29 cellular contexts compared by ENCODE assay signal in the genomic region with DNA sequence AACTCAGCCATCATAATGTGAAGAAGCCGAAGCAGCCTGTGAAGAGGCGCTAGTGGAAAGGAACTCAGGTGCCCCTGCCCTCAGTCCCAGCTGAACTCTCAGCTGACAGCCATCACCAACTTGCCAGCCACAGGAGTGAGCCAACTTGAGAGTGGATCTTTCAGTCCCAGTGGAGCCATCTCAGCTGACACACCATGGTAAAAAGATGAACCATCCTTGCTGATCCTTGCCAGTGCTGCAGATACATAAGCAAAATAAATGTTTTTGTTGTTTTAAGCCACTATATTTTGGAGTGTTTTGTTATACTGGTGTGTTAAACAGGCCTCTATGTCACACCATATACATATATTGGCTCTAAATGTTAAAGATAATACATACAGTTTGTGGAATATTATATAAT.
"Had no signal": no experiment of that assay in that cellular context is flagged by ENCODE, and none has a peak within 500 bp of the region (broad histone marks: within the 10 kb centered on the region; RNA-seq: fewer than 3 reads in every experiment).

No MANE protein-coding gene starts in this region.

- H3K4me3 Mint-ChIP-seq: stimulated activated effector memory CD8-positive, alpha-beta T cell treated with anti-CD3 and anti-CD28 coated beads, Interleukin-12 subunit alpha, Interleukin-12 subunit beta, amount 100 ng/mL, for 72 hours; stimulated activated memory B cell treated with anti-CD40 and anti-IgM and Interleukin-4, amounts not matched to agents 10 μg/mL and 1 μg/mL and 100 μg/mL, for 72 hours; stimulated activated naive B cell treated with anti-CD40 and anti-IgM and Interleukin-4, amounts not matched to agents 10 μg/mL and 1 μg/mL and 100 μg/mL, for 72 hours; stimulated activated naive CD8-positive, alpha-beta T cell treated with anti-CD3 and anti-CD28 coated beads, Interleukin-15, amount 100 ng/mL, for 72 hours; stimulated activated naive CD8-positive, alpha-beta T cell treated with anti-CD3 and anti-CD28 coated beads, Interleukin-15, Interleukin-2, amounts not matched to agents 100 ng/mL and 50 ng/mL, for 24 hours; type B pancreatic cell had no signal

- FAIRE-seq: urothelium cell line had no signal

- H3K4me3 ChIP-seq: stomach, suprapubic skin, testis, thoracic aorta, thyroid gland, tibial artery, tibial nerve, transverse colon, upper lobe of left lung, upper lobe of right lung, uterus, vagina had no signal

- DNase-seq: stimulated activated CD4-positive, alpha-beta T cell treated with anti-CD3 and anti-CD28 coated beads, Interleukin-2, amount 100 ng/mL, for 48 hours; stimulated activated CD4-positive, alpha-beta T cell treated with anti-CD3 and anti-CD28 coated beads, Interleukin-4, amount 100 ng/mL, for 1 hour; stimulated activated CD4-positive, alpha-beta T cell treated with anti-CD3 and anti-CD28 coated beads, Interleukin-4, amount 100 ng/mL, for 24 hours; stimulated activated CD4-positive, alpha-beta T cell treated with anti-CD3 and anti-CD28 coated beads, Interleukin-4, amount 100 ng/mL, for 4 hours; stimulated activated CD8-positive, alpha-beta memory T cell treated with anti-CD3 and anti-CD28 coated beads, Interleukin-4, amount 100 ng/mL, for 48 hours; stimulated activated naive B cell treated with anti-CD40 and anti-IgM and Interleukin-4, amounts not matched to agents 10 μg/mL and 1 μg/mL and 100 μg/mL, for 72 hours; stimulated activated naive CD4-positive, alpha-beta T cell; stimulated activated naive CD4-positive, alpha-beta T cell treated with Interleukin-2 at 50 U/mL for 16 hours; stimulated activated naive CD8-positive, alpha-beta T cell treated with anti-CD3 and anti-CD28 coated beads, Interleukin-15, amount 100 ng/mL, for 72 hours; stimulated activated naive CD8-positive, alpha-beta T cell treated with anti-CD3 and anti-CD28 coated beads, Interleukin-15, Interleukin-2, amounts not matched to agents 100 U/mL and 50 U/mL, for 24 hours; stomach; substantia nigra; testis; thyroid gland; tibial artery; transverse colon; trophoblast cell; upper lobe of left lung; upper lobe of right lung; uterus had no signal

- H3K36me3 ChIP-seq: stomach, suprapubic skin, thoracic aorta, thyroid gland, transverse colon, upper lobe of left lung, upper lobe of right lung, uterus, vagina had no signal

- H3K4me1 ChIP-seq: stomach, suprapubic skin, testis, thyroid gland, tibial artery, tibial nerve, transverse colon, upper lobe of left lung, upper lobe of right lung, vagina had no signal

- H3K27me3 ChIP-seq: stomach, testis, thyroid gland, tibial artery, tibial nerve, transverse colon, upper lobe of left lung, upper lobe of right lung, uterus, vagina had no signal

- H3K36me3 Mint-ChIP-seq: stimulated activated effector memory CD8-positive, alpha-beta T cell treated with anti-CD3 and anti-CD28 coated beads, Interleukin-12 subunit alpha, Interleukin-12 subunit beta, amount 100 ng/mL, for 72 hours; stimulated activated memory B cell treated with anti-CD40 and anti-IgM and Interleukin-4, amounts not matched to agents 10 μg/mL and 1 μg/mL and 100 μg/mL, for 72 hours; stimulated activated naive B cell treated with anti-CD40 and anti-IgM and Interleukin-4, amounts not matched to agents 10 μg/mL and 1 μg/mL and 100 μg/mL, for 72 hours; type B pancreatic cell had no signal

- ATAC-seq: stimulated activated effector memory CD8-positive, alpha-beta T cell treated with anti-CD3 and anti-CD28 coated beads, Interleukin-12 subunit alpha, Interleukin-12 subunit beta, amount 100 ng/mL, for 72 hours; stimulated activated memory B cell treated with anti-CD40 and anti-IgM and Interleukin-4, amounts not matched to agents 10 μg/mL and 1 μg/mL and 100 μg/mL, for 72 hours; stimulated activated naive B cell treated with anti-CD40 and anti-IgM and Interleukin-4, amounts not matched to agents 10 μg/mL and 1 μg/mL and 100 μg/mL, for 72 hours; stimulated activated naive CD8-positive, alpha-beta T cell treated with anti-CD3 and anti-CD28 coated beads, Interleukin-15, amount 100 ng/mL, for 72 hours; stimulated activated naive CD8-positive, alpha-beta T cell treated with anti-CD3 and anti-CD28 coated beads, Interleukin-15, Interleukin-2, amounts not matched to agents 100 U/mL and 50 U/mL, for 24 hours; upper lobe of right lung had no signal

- H3K9me3 Mint-ChIP-seq: stimulated activated effector memory CD8-positive, alpha-beta T cell treated with anti-CD3 and anti-CD28 coated beads, Interleukin-12 subunit alpha, Interleukin-12 subunit beta, amount 100 ng/mL, for 72 hours; stimulated activated memory B cell treated with anti-CD40 and anti-IgM and Interleukin-4, amounts not matched to agents 10 μg/mL and 1 μg/mL and 100 μg/mL, for 72 hours; stimulated activated naive CD8-positive, alpha-beta T cell treated with anti-CD3 and anti-CD28 coated beads, Interleukin-15, amount 100 ng/mL, for 72 hours; stimulated activated naive CD8-positive, alpha-beta T cell treated with anti-CD3 and anti-CD28 coated beads, Interleukin-15, Interleukin-2, amounts not matched to agents 100 ng/mL and 50 ng/mL, for 24 hours; type B pancreatic cell had no signal

- H3K27me3 Mint-ChIP-seq: stimulated activated naive B cell treated with anti-CD40 and anti-IgM and Interleukin-4, amounts not matched to agents 10 μg/mL and 1 μg/mL and 100 μg/mL, for 72 hours had no signal

- H3K27ac Mint-ChIP-seq: stimulated activated effector memory CD8-positive, alpha-beta T cell treated with anti-CD3 and anti-CD28 coated beads, Interleukin-12 subunit alpha, Interleukin-12 subunit beta, amount 100 ng/mL, for 72 hours; stimulated activated memory B cell treated with anti-CD40 and anti-IgM and Interleukin-4, amounts not matched to agents 10 μg/mL and 1 μg/mL and 100 μg/mL, for 72 hours; stimulated activated naive B cell treated with anti-CD40 and anti-IgM and Interleukin-4, amounts not matched to agents 10 μg/mL and 1 μg/mL and 100 μg/mL, for 72 hours; stimulated activated naive CD8-positive, alpha-beta T cell treated with anti-CD3 and anti-CD28 coated beads, Interleukin-15, amount 100 ng/mL, for 72 hours; stimulated activated naive CD8-positive, alpha-beta T cell treated with anti-CD3 and anti-CD28 coated beads, Interleukin-15, Interleukin-2, amounts not matched to agents 100 ng/mL and 50 ng/mL, for 24 hours; type B pancreatic cell had no signal

- H3K27ac ChIP-seq: stomach, suprapubic skin, testis, thoracic aorta, thyroid gland, tibial artery, tibial nerve, transverse colon, upper lobe of left lung, upper lobe of right lung, uterus, vagina had no signal

- H3K9me3 ChIP-seq: suprapubic skin, testis, thoracic aorta, thyroid gland, tibial artery, transverse colon, upper lobe of right lung, uterus, vagina had no signal
